18 cellular contexts compared by ENCODE assay signal in genomic region chr14:101862177-101862576, GRCh38.
DNase-seq lines count a peak whose midpoint lies in the region; ATAC-seq and TF ChIP-seq lines count a peak whose summit lies in the region.
"Had no signal": no experiment of that assay in that cellular context is flagged by ENCODE, and none has a peak within 500 bp of the region (broad histone marks: within the 10 kb centered on the region; RNA-seq: fewer than 3 reads in every experiment).

No MANE protein-coding gene starts in this region.

- H3K27me3 Mint-ChIP-seq in activated CD8-positive, alpha-beta T cell treated with anti-CD3 and anti-CD28 coated beads for 36 hours: no peaks in the 10 kb centered on the region
- no peaks in the 10 kb centered on the region for H3K27me3 Mint-ChIP-seq in activated CD8-positive, alpha-beta T cell treated with anti-CD3 and anti-CD28 coated beads, Interleukin-2, amount 10 ng/mL, durations not matched to agents 7 days and 5 days (ENCODE audit: low read depth)

- no peak overlapping the region for H3K9ac ChIP-seq in PC-3 (ENCODE audit: low read length)

- H3K79me2 ChIP-seq in PC-3 (ENCODE audit: low read length): peaks cover 16% of the 10 kb centered on the region; the same call in 1 of the 2 replicates

- H3K9me2 ChIP-seq in PC-3 (replicated peaks; ENCODE audit: low read length): no peaks in the 10 kb centered on the region

- intact Hi-C loops in activated CD8-positive, alpha-beta T cell treated with anti-CD3 and anti-CD28 coated beads for 36 hours (cut with micrococcal nuclease): no loop called here
- intact Hi-C loops in PC-3 (cut with micrococcal nuclease): no loop called here

- H3K4me3 Mint-ChIP-seq in activated CD8-positive, alpha-beta T cell treated with anti-CD3 and anti-CD28 coated beads for 36 hours: no peak overlapping the region
- H3K4me3 Mint-ChIP-seq in activated CD8-positive, alpha-beta T cell treated with anti-CD3 and anti-CD28 coated beads, Interleukin-2, amount 10 ng/mL, durations not matched to agents 7 days and 5 days: no peak overlapping the region
- H3K4me3 Mint-ChIP-seq: activated naive CD4-positive, alpha-beta T cell treated with anti-CD3 and anti-CD28 coated beads for 36 hours had no signal

- BruUV-seq in PC-3 (replicated peaks; lab: Mats Ljungman, UMichigan): no TSS peak

- POLR2A ChIA-PET in activated CD8-positive, alpha-beta T cell treated with anti-CD3 and anti-CD28 coated beads for 36 hours (lab: Charles Lee): interaction anchor here (1.1 to 1.5 kb wide), 4 partner anchors 13 to 41 kb away, joined by 3 to 6 read pairs (median 4); no protein-coding TSS in a partner anchor
- POLR2A ChIA-PET in activated CD8-positive, alpha-beta T cell treated with anti-CD3 and anti-CD28 coated beads, Interleukin-2, amount 10 ng/mL, durations not matched to agents 7 days and 5 days (lab: Charles Lee): no interaction called here
- POLR2A ChIA-PET in PC-3 (lab: Charles Lee; ENCODE audit: unreplicated experiment): interaction anchor here (0.7 kb wide), 1 partner anchor 192 kb away, joined by 3 read pairs; no protein-coding TSS in a partner anchor

- no peaks in the 10 kb centered on the region for H3F3A ChIP-seq in PC-3 (ENCODE audit: low read length, unreplicated experiment)

- H3K36me3 Mint-ChIP-seq in activated CD8-positive, alpha-beta T cell treated with anti-CD3 and anti-CD28 coated beads for 36 hours (ENCODE audit: low read depth): peaks cover 44% of the 10 kb centered on the region
- peaks cover 64% of the 10 kb centered on the region for H3K36me3 Mint-ChIP-seq in activated CD8-positive, alpha-beta T cell treated with anti-CD3 and anti-CD28 coated beads, Interleukin-2, amount 10 ng/mL, durations not matched to agents 7 days and 5 days (ENCODE audit: low read depth)

- no peaks in the 10 kb centered on the region for H3K27me3 ChIP-seq in PC-3 (ENCODE audit: low read length)
- H3K27me3 ChIP-seq: ovary, tibial nerve had no signal

- H3K4me2 ChIP-seq in PC-3 (ENCODE audit: low read length): no peak overlapping the region

- no peak for TF ChIP-seq CTCF in activated CD8-positive, alpha-beta T cell treated with anti-CD3 and anti-CD28 coated beads for 36 hours (IDR thresholded peaks at IDR 0.05)
- no peak for TF ChIP-seq CTCF in PC-3 (conservative IDR thresholded peaks at IDR 0.05; ENCODE audit: low read depth, low read length)

- CTCF ChIA-PET in activated CD8-positive, alpha-beta T cell treated with anti-CD3 and anti-CD28 coated beads for 36 hours (lab: Charles Lee): interaction anchor here (1.6 to 3.6 kb wide), 4 partner anchors 13 to 91 kb away, joined by 4 to 11 read pairs (median 6); no protein-coding TSS in a partner anchor
- CTCF ChIA-PET in activated CD8-positive, alpha-beta T cell treated with anti-CD3 and anti-CD28 coated beads, Interleukin-2, amount 10 ng/mL, durations not matched to agents 7 days and 5 days (lab: Charles Lee): interaction anchor here (0.8 to 1.0 kb wide), 2 partner anchors 12 to 70 kb away, joined by 3 read pairs; no protein-coding TSS in a partner anchor
- CTCF ChIA-PET in PC-3 (lab: Charles Lee): interaction anchor here (0.6 kb wide), 1 partner anchor 132 kb away, joined by 3 read pairs; no protein-coding TSS in a partner anchor

- no peak for ATAC-seq in activated CD8-positive, alpha-beta T cell treated with anti-CD3 and anti-CD28 coated beads for 36 hours
- ATAC-seq in activated CD8-positive, alpha-beta T cell treated with anti-CD3 and anti-CD28 coated beads, Interleukin-2, amount 10 ng/mL, durations not matched to agents 7 days and 5 days: no peak
- peak; percentile 93 for ATAC-seq in PC-3
- ATAC-seq in esophagus mucosa: no peak
- ATAC-seq: K562 had no signal

- H4K20me1 ChIP-seq in PC-3 (ENCODE audit: low read length): no peaks in the 10 kb centered on the region

- H3K27ac Mint-ChIP-seq in activated CD8-positive, alpha-beta T cell treated with anti-CD3 and anti-CD28 coated beads for 36 hours: peak overlapping the region; percentile 10
- H3K27ac Mint-ChIP-seq in activated CD8-positive, alpha-beta T cell treated with anti-CD3 and anti-CD28 coated beads, Interleukin-2, amount 10 ng/mL, durations not matched to agents 7 days and 5 days: no peak overlapping the region
- H3K27ac Mint-ChIP-seq: activated naive CD4-positive, alpha-beta T cell treated with anti-CD3 and anti-CD28 coated beads for 36 hours had no signal

- H3K27ac ChIP-seq in PC-3 (ENCODE audit: low read length): no peak overlapping the region
- H3K27ac ChIP-seq: ovary, RWPE1, tibial nerve had no signal

- no peak overlapping the region for H2AFZ ChIP-seq in PC-3 (ENCODE audit: low read length)

- peaks cover 9% of the 10 kb centered on the region for H3K4me1 ChIP-seq in PC-3 (ENCODE audit: insufficient read depth, low read length)

- peaks cover 49% of the 10 kb centered on the region for H3K4me1 Mint-ChIP-seq in activated CD8-positive, alpha-beta T cell treated with anti-CD3 and anti-CD28 coated beads for 36 hours (ENCODE audit: low read depth)
- H3K4me1 Mint-ChIP-seq in activated CD8-positive, alpha-beta T cell treated with anti-CD3 and anti-CD28 coated beads, Interleukin-2, amount 10 ng/mL, durations not matched to agents 7 days and 5 days (ENCODE audit: low read depth): peaks cover 23% of the 10 kb centered on the region

- no peak for DNase-seq in activated CD8-positive, alpha-beta T cell treated with anti-CD3 and anti-CD28 coated beads for 36 hours
- no peak for DNase-seq in activated CD8-positive, alpha-beta T cell treated with anti-CD3 and anti-CD28 coated beads, Interleukin-2, amount 10 ng/mL, durations not matched to agents 7 days and 5 days
- DNase-seq in PC-3 (peak; percentile 62), fibroblast of peridontal ligament (ENCODE audit: extremely low read depth) (peak; percentile 12), renal cortical epithelial cell (ENCODE audit: low read depth) (peak; percentile 48), NCI-H1048 (lab: John Stamatoyannopoulos, UW) (no peak), NCI-H226 (no peak)
- DNase-seq: activated CD4-positive, alpha-beta T cell treated with anti-CD3 and anti-CD28 coated beads, Interleukin-2, amount 50 U/mL, for 4 hours; activated naive CD4-positive, alpha-beta T cell treated with anti-CD3 and anti-CD28 coated beads for 36 hours; DMS153; mesendoderm; NCI-H510A treated with DMSO at 0.1 percent for 48 hours; ovary; T-helper 9 cell had no signal

- peaks cover 5% of the 10 kb centered on the region; the same call in 1 of the 2 replicates for H3K36me3 ChIP-seq in PC-3 (ENCODE audit: low read depth, low read length)
- H3K36me3 ChIP-seq: ovary had no signal

- no peak overlapping the region for H3K4me3 ChIP-seq in PC-3 (ENCODE audit: low read length)
- H3K4me3 ChIP-seq: K562, ovary, tibial nerve had no signal

- H3K9me3 ChIP-seq in PC-3 (ENCODE audit: low read length): no peaks in the 10 kb centered on the region
- H3K9me3 ChIP-seq: ovary, tibial nerve had no signal

- no peaks in the 10 kb centered on the region for H3K9me3 Mint-ChIP-seq in activated CD8-positive, alpha-beta T cell treated with anti-CD3 and anti-CD28 coated beads for 36 hours
- H3K9me3 Mint-ChIP-seq in activated CD8-positive, alpha-beta T cell treated with anti-CD3 and anti-CD28 coated beads, Interleukin-2, amount 10 ng/mL, durations not matched to agents 7 days and 5 days (ENCODE audit: insufficient read depth): no peaks in the 10 kb centered on the region
- H3K9me3 Mint-ChIP-seq: activated naive CD4-positive, alpha-beta T cell treated with anti-CD3 and anti-CD28 coated beads for 36 hours had no signal

Comparison
In these comparisons a context has a peak if more than half of its experiments do, and no peak if none do; other contexts are left out.
1. DNase-seq: peak in PC-3 (single experiment), fibroblast of peridontal ligament (single experiment) and renal cortical epithelial cell (single experiment); none in activated CD8-positive, alpha-beta T cell treated with anti-CD3 and anti-CD28 coated beads for 36 hours (single experiment), activated CD8-positive, alpha-beta T cell treated with anti-CD3 and anti-CD28 coated beads, Interleukin-2, amount 10 ng/mL, durations not matched to agents 7 days and 5 days (single experiment), NCI-H1048 (single experiment) and NCI-H226 (single experiment).